In genomic region chr4:27338530-27338929, GRCh38 we compare ENCODE assay signal across 25 cellular contexts.
"Had no signal": no experiment of that assay in that cellular context is flagged by ENCODE, and none has a peak within 500 bp of the region (broad histone marks: within the 10 kb centered on the region; RNA-seq: fewer than 3 reads in every experiment).

No MANE protein-coding gene starts in this region.

- H3K27ac ChIP-seq: colonic mucosa, epithelial cell of prostate, esophagus squamous epithelium, gastrocnemius medialis, heart right ventricle, left lung, lower lobe of right lung had no signal

- H3K36me3 ChIP-seq: colonic mucosa, esophagus squamous epithelium, gastrocnemius medialis, heart right ventricle, left lung, lower lobe of right lung had no signal

- H3K9me3 ChIP-seq: colonic mucosa, esophagus squamous epithelium, gastrocnemius medialis had no signal

- ATAC-seq: effector memory CD8-positive, alpha-beta T cell; esophagus mucosa; gastrocnemius medialis; heart right ventricle; left cardiac atrium; left lung; left ventricle myocardium superior; lower lobe of right lung had no signal

- H3K4me1 ChIP-seq: colonic mucosa, esophagus squamous epithelium, gastrocnemius medialis, heart right ventricle, left lung, lower lobe of right lung had no signal

- H3K4me3 ChIP-seq: colonic mucosa, esophagus squamous epithelium, gastrocnemius medialis, heart right ventricle, left lung, lower lobe of right lung had no signal

- DNase-seq: colonic mucosa; cortex of kidney; effector CD8-positive, alpha-beta T cell; effector memory CD8-positive, alpha-beta T cell; endodermal cell; erythroblast; esophagus squamous epithelium; foreskin fibroblast; foreskin melanocyte; gastrocnemius medialis; glutamatergic neuron; head of caudate nucleus; heart right ventricle; hippocampal formation; left cardiac atrium; left lung; left ventricle myocardium superior; lower lobe of right lung; mesenchymal stem cell; midbrain had no signal

- FAIRE-seq: endometrium, islet of Langerhans, keratinocyte had no signal

- H3K27me3 ChIP-seq: colonic mucosa, esophagus squamous epithelium, gastrocnemius medialis, heart right ventricle, left lung had no signal
